Comparison of ENCODE assay signal across 1 cellular context in the genomic region with DNA sequence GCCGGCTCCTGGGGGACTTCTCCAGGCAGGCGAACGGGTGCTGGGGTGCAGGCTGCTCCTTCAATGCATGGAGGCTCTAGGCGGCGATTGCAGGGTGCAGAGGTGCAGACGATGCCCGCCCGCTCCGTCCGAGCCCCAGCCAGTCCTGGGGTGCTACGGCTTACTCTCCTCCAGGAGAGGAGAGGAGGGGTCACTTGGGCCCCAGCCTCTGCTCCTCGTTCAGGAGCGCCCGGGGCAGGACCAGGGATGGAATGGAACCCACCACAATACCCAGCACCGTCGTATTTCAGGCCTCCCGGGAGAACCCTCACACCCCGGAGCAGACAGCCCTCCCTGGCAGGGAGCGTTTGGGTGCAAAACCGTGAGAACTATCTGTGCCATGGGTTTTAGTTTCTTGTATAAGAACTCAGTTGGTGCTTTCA.
A peak's percentile ranks its signal among the peaks of the same experiment; 100 is the strongest.
TF ChIP-seq lines count a peak whose summit lies in the region.

No MANE protein-coding gene starts in this region.

TF ChIP-seq in HepG2, 621 proteins besides CTCF, POLR2A, EP300 and RAD21 (continued from another document):
- TF ChIP-seq ZNF83 (CRISPR knock-in tag; IDR thresholded peaks at IDR 0.05; ENCODE audit: borderline replicate concordance) (0 out of 2 replicates have a peak, but pooled peaks have one; percentile 2), HES4 (CRISPR knock-in tag; IDR thresholded peaks at IDR 0.05; ENCODE audit: borderline replicate concordance) (peak; percentile 49; the same call in 1 of the 2 replicates), REL (CRISPR knock-in tag; conservative IDR thresholded peaks at IDR 0.05) (0 out of 2 replicates have a peak, but pooled peaks have one; percentile 42), ZNF24 (IDR thresholded peaks at IDR 0.05) (no peak), USF2 (IDR thresholded peaks at IDR 0.05; ENCODE audit: low read depth, low read length) (no peak), USF2 (CRISPR knock-in tag; IDR thresholded peaks at IDR 0.05; ENCODE audit: borderline replicate concordance) (no peak), ZEB1 (IDR thresholded peaks at IDR 0.05; ENCODE audit: insufficient replicate concordance, low read depth) (no peak), ZNF563 (CRISPR knock-in tag; IDR thresholded peaks at IDR 0.05) (peak; percentile 73; the same call in 1 of the 2 replicates), ZNF619 (CRISPR knock-in tag; IDR thresholded peaks at IDR 0.05) (no peak), ZNF709 (CRISPR knock-in tag; IDR thresholded peaks at IDR 0.05) (0 out of 2 replicates have a peak, but pooled peaks have one; percentile 2), MYPOP (CRISPR knock-in tag; IDR thresholded peaks at IDR 0.05) (no peak), SRSF4 (IDR thresholded peaks at IDR 0.05; ENCODE audit: low read depth, low read length, poor library complexity, severe bottlenecking) (no peak), ZNF562 (CRISPR knock-in tag; IDR thresholded peaks at IDR 0.05; ENCODE audit: borderline replicate concordance) (no peak), TCF7L2 (IDR thresholded peaks at IDR 0.05; ENCODE audit: low read depth, low read length) (no peak), ZNF124 (CRISPR knock-in tag; IDR thresholded peaks at IDR 0.05) (no peak), YEATS4 (CRISPR knock-in tag; IDR thresholded peaks at IDR 0.05; ENCODE audit: borderline replicate concordance) (no peak), ZNF460 (CRISPR knock-in tag; IDR thresholded peaks at IDR 0.05; ENCODE audit: borderline replicate concordance) (no peak)
- TF ChIP-seq, protein P1, sequence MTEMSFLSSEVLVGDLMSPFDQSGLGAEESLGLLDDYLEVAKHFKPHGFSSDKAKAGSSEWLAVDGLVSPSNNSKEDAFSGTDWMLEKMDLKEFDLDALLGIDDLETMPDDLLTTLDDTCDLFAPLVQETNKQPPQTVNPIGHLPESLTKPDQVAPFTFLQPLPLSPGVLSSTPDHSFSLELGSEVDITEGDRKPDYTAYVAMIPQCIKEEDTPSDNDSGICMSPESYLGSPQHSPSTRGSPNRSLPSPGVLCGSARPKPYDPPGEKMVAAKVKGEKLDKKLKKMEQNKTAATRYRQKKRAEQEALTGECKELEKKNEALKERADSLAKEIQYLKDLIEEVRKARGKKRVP (CRISPR knock-in tag; IDR thresholded peaks at IDR 0.05): 0 out of 4 replicates have a peak, but pooled peaks of 1 of the 2 experiments have one; percentile 6
- TF ChIP-seq, protein P2, sequence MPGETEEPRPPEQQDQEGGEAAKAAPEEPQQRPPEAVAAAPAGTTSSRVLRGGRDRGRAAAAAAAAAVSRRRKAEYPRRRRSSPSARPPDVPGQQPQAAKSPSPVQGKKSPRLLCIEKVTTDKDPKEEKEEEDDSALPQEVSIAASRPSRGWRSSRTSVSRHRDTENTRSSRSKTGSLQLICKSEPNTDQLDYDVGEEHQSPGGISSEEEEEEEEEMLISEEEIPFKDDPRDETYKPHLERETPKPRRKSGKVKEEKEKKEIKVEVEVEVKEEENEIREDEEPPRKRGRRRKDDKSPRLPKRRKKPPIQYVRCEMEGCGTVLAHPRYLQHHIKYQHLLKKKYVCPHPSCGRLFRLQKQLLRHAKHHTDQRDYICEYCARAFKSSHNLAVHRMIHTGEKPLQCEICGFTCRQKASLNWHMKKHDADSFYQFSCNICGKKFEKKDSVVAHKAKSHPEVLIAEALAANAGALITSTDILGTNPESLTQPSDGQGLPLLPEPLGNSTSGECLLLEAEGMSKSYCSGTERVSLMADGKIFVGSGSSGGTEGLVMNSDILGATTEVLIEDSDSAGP (CRISPR knock-in tag; IDR thresholded peaks at IDR 0.05; ENCODE audit: borderline replicate concordance): 0 out of 2 replicates have a peak, but pooled peaks have one; percentile 2
- TF ChIP-seq, protein P3, sequence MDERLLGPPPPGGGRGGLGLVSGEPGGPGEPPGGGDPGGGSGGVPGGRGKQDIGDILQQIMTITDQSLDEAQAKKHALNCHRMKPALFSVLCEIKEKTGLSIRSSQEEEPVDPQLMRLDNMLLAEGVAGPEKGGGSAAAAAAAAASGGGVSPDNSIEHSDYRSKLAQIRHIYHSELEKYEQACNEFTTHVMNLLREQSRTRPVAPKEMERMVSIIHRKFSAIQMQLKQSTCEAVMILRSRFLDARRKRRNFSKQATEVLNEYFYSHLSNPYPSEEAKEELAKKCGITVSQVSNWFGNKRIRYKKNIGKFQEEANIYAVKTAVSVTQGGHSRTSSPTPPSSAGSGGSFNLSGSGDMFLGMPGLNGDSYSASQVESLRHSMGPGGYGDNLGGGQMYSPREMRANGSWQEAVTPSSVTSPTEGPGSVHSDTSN (CRISPR knock-in tag; IDR thresholded peaks at IDR 0.05): no peak
- TF ChIP-seq, protein P4, sequence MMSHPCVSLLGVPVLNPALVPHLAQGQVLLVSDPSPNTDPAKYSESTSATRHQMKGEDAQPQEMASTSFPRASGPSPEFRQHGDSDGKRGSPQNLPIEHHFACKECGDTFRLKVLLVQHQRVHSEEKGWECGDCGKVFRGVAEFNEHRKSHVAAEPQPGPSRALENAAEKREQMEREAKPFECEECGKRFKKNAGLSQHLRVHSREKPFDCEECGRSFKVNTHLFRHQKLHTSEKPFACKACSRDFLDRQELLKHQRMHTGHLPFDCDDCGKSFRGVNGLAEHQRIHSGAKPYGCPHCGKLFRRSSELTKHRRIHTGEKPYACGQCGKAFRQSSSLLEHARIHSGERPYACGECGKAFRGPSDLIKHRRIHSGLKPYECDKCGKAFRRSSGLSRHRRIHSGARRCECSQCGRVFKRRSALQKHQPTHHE (CRISPR knock-in tag; IDR thresholded peaks at IDR 0.05; ENCODE audit: borderline replicate concordance): 0 out of 2 replicates have a peak, but pooled peaks have one; percentile 10
